16 cellular contexts compared by ENCODE assay signal in genomic region chr17:6523330-6523729, GRCh38. TPM values are rescaled to one million over a fixed set of nuclear protein-coding genes. Genes with fewer than 3 reads are reported as not detected.
DNase-seq lines count a peak whose midpoint lies in the region; ATAC-seq and TF ChIP-seq lines count a peak whose summit lies in the region.
"Had no signal": no experiment of that assay in that cellular context is flagged by ENCODE, and none has a peak within 500 bp of the region (broad histone marks: within the 10 kb centered on the region; RNA-seq: fewer than 3 reads in every experiment).

No MANE protein-coding gene starts in this region.

- TF ChIP-seq CTCF in SK-N-SH (IDR thresholded peaks at IDR 0.05): no peak
- TF ChIP-seq CTCF in body of pancreas (IDR thresholded peaks at IDR 0.05): no peak

- no peak for TF ChIP-seq POLR2A in body of pancreas (IDR thresholded peaks at IDR 0.05)

- no peaks in the 10 kb centered on the region for H4K20me1 ChIP-seq in SK-N-SH (ENCODE audit: insufficient read depth)

- no peaks in the 10 kb centered on the region for H3K27me3 ChIP-seq in SK-N-SH (ENCODE audit: insufficient read depth)
- H3K27me3 ChIP-seq in body of pancreas: no peaks in the 10 kb centered on the region

- no peaks in the 10 kb centered on the region for H3F3A ChIP-seq in SK-N-SH (replicated peaks; ENCODE audit: insufficient read depth)

- no peak overlapping the region for H3K4me2 ChIP-seq in SK-N-SH

- no peak overlapping the region for H3K9ac ChIP-seq in SK-N-SH

- H2AFZ ChIP-seq in SK-N-SH (ENCODE audit: low read depth): no peak overlapping the region

- TF ChIP-seq EP300 in SK-N-SH (IDR thresholded peaks at IDR 0.05; ENCODE audit: borderline replicate concordance in 1 of 2, low read depth in 1 of 2, low read length in 1 of 2): no peak

- POLR2A ChIA-PET in SK-N-SH (lab: Yijun Ruan, JAX): no interaction called here

- intact Hi-C loops in body of pancreas (cut with DNase I): no loop called here

- H3K27ac ChIP-seq in SK-N-SH (ENCODE audit: low read depth in 2 of 2, low read length in 1 of 2): no peak overlapping the region
- H3K27ac ChIP-seq in body of pancreas: no peak overlapping the region
- H3K27ac ChIP-seq: 22Rv1 had no signal

- no peak for DNase-seq in SK-N-SH
- peak in 2 of 4 donors; percentile 14 to 26 for DNase-seq in body of pancreas
- DNase-seq in islet precursor cell: peak; percentile 92
- DNase-seq in activated CD4-positive, alpha-beta T cell treated with anti-CD3 and anti-CD28 coated beads, Interleukin-2, amount 50 U/mL, for 4 hours: no peak
- no peak for DNase-seq in CD1c-positive myeloid dendritic cell (ENCODE audit: extremely low spot score)
- no peak for DNase-seq in GDM1 (lab: John Stamatoyannopoulos, UW)
- no peak for DNase-seq in C1 segment of cervical spinal cord (lab: John Stamatoyannopoulos, UW)
- DNase-seq: activated T-cell treated with anti-CD3 and anti-CD28 coated beads, Interleukin-2, amount 50 U/mL, for 24 hours; DMS 273 treated with DMSO at 0.1 percent for 48 hours; hippocampal formation; NCI-H2171 treated with DMSO at 0.1 percent for 48 hours; retina; substantia nigra had no signal

- no peak for ATAC-seq in SK-N-SH treated with all-trans-retinoic acid at 6 μM for 48 hours
- peak; percentile 68 for ATAC-seq in body of pancreas
- ATAC-seq: WTC11 had no signal

- WGBS in SK-N-SH (ENCODE audit: low lambda C conversion rate): 53% methylated on average over 3 of the region's 3 CpGs
- WGBS in body of pancreas, 2 donors: 68 to 72% methylated on average over 3 of the region's 3 CpGs

- no peaks in the 10 kb centered on the region for H3K4me1 ChIP-seq in SK-N-SH (ENCODE audit: control insufficient read depth in 1 of 2, insufficient read depth in 2 of 2, low read depth in 1 of 2, low read length in 1 of 2)
- no peaks in the 10 kb centered on the region for H3K4me1 ChIP-seq in body of pancreas

- CTCF ChIA-PET in SK-N-SH (lab: Yijun Ruan, JAX): no interaction called here

- H3K36me3 ChIP-seq in SK-N-SH (replicated peaks in 1 of 2; ENCODE audit: control insufficient read depth in 1 of 2, insufficient read depth in 2 of 2, low read length in 1 of 2) (no peaks in the 10 kb centered on the region), body of pancreas (replicated peaks in 1 of 2; ENCODE audit: insufficient read depth in 1 of 2, low read depth in 2 of 2) (no peaks in the 10 kb centered on the region)

- H3K4me3 ChIP-seq in SK-N-SH (ENCODE audit: low read depth in 2 of 2, low read length in 1 of 2) (no peak overlapping the region), body of pancreas (no peak overlapping the region)

- TF ChIP-seq RAD21 in SK-N-SH (IDR thresholded peaks at IDR 0.05; ENCODE audit: low read length): no peak

- H3K79me2 ChIP-seq in SK-N-SH (ENCODE audit: insufficient read depth): no peaks in the 10 kb centered on the region

- H3K9me3 ChIP-seq in SK-N-SH: no peaks in the 10 kb centered on the region
- H3K9me3 ChIP-seq in body of pancreas: no peaks in the 10 kb centered on the region

- no peaks in the 10 kb centered on the region for H3K9me2 ChIP-seq in SK-N-SH

TF ChIP-seq in SK-N-SH, 30 proteins besides CTCF, POLR2A, EP300 and RAD21:
- no peak for TF ChIP-seq RCOR1 (IDR thresholded peaks at IDR 0.05; ENCODE audit: low read length)
- TF ChIP-seq JUND (IDR thresholded peaks at IDR 0.05): 0 out of 2 replicates have a peak, but pooled peaks have one; percentile 8

TF ChIP-seq in SK-N-SH treated with all-trans-retinoic acid at 6 μM for 48 hours, 23 proteins besides CTCF, POLR2A, EP300 and RAD21:
- TF ChIP-seq GLIS3 (CRISPR knock-in tag; IDR thresholded peaks at IDR 0.05) (no peak), BACH2 (CRISPR knock-in tag; IDR thresholded peaks at IDR 0.05; ENCODE audit: borderline replicate concordance) (no peak), TOX (CRISPR knock-in tag; IDR thresholded peaks at IDR 0.05; ENCODE audit: borderline replicate concordance) (no peak), POU6F1 (CRISPR knock-in tag; IDR thresholded peaks at IDR 0.05; ENCODE audit: borderline replicate concordance, low read depth) (no peak), CSDC2 (CRISPR knock-in tag; IDR thresholded peaks at IDR 0.05) (no peak), ZNF565 (CRISPR knock-in tag; conservative IDR thresholded peaks at IDR 0.05; ENCODE audit: low read depth) (no peak), ZC3H10 (CRISPR knock-in tag; IDR thresholded peaks at IDR 0.05) (no peak), SNAI2 (CRISPR knock-in tag; IDR thresholded peaks at IDR 0.05) (no peak), ZNF8 (CRISPR knock-in tag; IDR thresholded peaks at IDR 0.05) (no peak), OSR1 (CRISPR knock-in tag; IDR thresholded peaks at IDR 0.05) (no peak), RARB (CRISPR knock-in tag; IDR thresholded peaks at IDR 0.05) (no peak), ISL1 (CRISPR knock-in tag; IDR thresholded peaks at IDR 0.05) (no peak), ZFP3 (CRISPR knock-in tag; IDR thresholded peaks at IDR 0.05) (no peak), TCF4 (CRISPR knock-in tag; IDR thresholded peaks at IDR 0.05; ENCODE audit: borderline replicate concordance) (no peak), CSRNP3 (CRISPR knock-in tag; IDR thresholded peaks at IDR 0.05) (no peak)
- TF ChIP-seq, protein P1, sequence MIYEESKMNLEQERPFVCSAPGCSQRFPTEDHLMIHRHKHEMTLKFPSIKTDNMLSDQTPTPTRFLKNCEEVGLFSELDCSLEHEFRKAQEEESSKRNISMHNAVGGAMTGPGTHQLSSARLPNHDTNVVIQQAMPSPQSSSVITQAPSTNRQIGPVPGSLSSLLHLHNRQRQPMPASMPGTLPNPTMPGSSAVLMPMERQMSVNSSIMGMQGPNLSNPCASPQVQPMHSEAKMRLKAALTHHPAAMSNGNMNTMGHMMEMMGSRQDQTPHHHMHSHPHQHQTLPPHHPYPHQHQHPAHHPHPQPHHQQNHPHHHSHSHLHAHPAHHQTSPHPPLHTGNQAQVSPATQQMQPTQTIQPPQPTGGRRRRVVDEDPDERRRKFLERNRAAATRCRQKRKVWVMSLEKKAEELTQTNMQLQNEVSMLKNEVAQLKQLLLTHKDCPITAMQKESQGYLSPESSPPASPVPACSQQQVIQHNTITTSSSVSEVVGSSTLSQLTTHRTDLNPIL (CRISPR knock-in tag; IDR thresholded peaks at IDR 0.05; ENCODE audit: low read depth): no peak
- TF ChIP-seq, protein P2, sequence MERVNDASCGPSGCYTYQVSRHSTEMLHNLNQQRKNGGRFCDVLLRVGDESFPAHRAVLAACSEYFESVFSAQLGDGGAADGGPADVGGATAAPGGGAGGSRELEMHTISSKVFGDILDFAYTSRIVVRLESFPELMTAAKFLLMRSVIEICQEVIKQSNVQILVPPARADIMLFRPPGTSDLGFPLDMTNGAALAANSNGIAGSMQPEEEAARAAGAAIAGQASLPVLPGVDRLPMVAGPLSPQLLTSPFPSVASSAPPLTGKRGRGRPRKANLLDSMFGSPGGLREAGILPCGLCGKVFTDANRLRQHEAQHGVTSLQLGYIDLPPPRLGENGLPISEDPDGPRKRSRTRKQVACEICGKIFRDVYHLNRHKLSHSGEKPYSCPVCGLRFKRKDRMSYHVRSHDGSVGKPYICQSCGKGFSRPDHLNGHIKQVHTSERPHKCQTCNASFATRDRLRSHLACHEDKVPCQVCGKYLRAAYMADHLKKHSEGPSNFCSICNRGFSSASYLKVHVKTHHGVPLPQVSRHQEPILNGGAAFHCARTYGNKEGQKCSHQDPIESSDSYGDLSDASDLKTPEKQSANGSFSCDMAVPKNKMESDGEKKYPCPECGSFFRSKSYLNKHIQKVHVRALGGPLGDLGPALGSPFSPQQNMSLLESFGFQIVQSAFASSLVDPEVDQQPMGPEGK (CRISPR knock-in tag; IDR thresholded peaks at IDR 0.05; ENCODE audit: borderline replicate concordance): no peak
TF ChIP-seq in SK-N-SH treated with all-trans-retinoic acid at 6 μM for 48 hours: peak in this region for 0.

RNA-seq across cellular contexts. Expression of gene PITPNM3, which starts 33.0 kb away (rescaled TPM):
- 0.82 and 0.86 TPM in 2 replicates for polyA plus RNA-seq in SK-N-SH (2012; rRNA removed)
- polyA plus RNA-seq in SK-N-SH (2012; cell fraction: cytosol; rRNA removed): 0.33 and 0.52 TPM in 2 replicates
- polyA plus RNA-seq in SK-N-SH (2012; cell fraction: nucleus; rRNA removed): 3.1 and 3.5 TPM in 2 replicates
- 1 to 10 TPM; 1.3 to 3.4 TPM for total RNA-seq in body of pancreas
